In the genomic region with DNA sequence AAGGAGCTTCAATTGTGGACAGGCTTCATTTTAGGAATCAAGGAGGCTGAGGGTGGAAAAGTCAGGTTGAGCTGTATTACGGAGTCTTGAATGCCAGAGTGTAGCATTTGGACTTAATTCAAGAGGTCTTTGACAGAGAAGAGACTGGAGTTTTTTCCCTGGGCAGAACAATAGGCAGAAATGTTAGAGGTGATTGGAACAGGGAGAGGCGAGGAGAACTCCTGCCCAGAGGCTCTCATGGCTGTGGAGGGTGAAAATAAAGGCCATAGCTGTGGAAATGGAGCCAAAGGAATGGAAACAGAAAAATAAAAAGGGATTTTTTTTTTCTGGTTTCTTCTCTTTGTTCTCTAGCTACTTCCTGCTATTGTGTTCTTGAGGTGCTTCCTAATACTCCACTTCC, we compare ENCODE assay signal across 2 cellular contexts.
TF ChIP-seq lines count a peak whose summit lies in the region.

No MANE protein-coding gene starts in this region.

TF ChIP-seq in GM23338, 12 proteins besides CTCF, POLR2A, EP300 and RAD21:
- TF ChIP-seq EZH2phosphoT487 (IDR thresholded peaks at IDR 0.05; ENCODE audit: unreplicated experiment) (no peak), NANOG (IDR thresholded peaks at IDR 0.05; ENCODE audit: borderline replicate concordance) (no peak), CREB1 (CRISPR knock-in tag; IDR thresholded peaks at IDR 0.05; ENCODE audit: low read depth) (no peak), JUNB (IDR thresholded peaks at IDR 0.05; ENCODE audit: unreplicated experiment) (no peak)
- TF ChIP-seq, protein P1, sequence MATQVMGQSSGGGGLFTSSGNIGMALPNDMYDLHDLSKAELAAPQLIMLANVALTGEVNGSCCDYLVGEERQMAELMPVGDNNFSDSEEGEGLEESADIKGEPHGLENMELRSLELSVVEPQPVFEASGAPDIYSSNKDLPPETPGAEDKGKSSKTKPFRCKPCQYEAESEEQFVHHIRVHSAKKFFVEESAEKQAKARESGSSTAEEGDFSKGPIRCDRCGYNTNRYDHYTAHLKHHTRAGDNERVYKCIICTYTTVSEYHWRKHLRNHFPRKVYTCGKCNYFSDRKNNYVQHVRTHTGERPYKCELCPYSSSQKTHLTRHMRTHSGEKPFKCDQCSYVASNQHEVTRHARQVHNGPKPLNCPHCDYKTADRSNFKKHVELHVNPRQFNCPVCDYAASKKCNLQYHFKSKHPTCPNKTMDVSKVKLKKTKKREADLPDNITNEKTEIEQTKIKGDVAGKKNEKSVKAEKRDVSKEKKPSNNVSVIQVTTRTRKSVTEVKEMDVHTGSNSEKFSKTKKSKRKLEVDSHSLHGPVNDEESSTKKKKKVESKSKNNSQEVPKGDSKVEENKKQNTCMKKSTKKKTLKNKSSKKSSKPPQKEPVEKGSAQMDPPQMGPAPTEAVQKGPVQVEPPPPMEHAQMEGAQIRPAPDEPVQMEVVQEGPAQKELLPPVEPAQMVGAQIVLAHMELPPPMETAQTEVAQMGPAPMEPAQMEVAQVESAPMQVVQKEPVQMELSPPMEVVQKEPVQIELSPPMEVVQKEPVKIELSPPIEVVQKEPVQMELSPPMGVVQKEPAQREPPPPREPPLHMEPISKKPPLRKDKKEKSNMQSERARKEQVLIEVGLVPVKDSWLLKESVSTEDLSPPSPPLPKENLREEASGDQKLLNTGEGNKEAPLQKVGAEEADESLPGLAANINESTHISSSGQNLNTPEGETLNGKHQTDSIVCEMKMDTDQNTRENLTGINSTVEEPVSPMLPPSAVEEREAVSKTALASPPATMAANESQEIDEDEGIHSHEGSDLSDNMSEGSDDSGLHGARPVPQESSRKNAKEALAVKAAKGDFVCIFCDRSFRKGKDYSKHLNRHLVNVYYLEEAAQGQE (IDR thresholded peaks at IDR 0.05; ENCODE audit: unreplicated experiment), result no peak

TF ChIP-seq in endothelial cell of umbilical vein, 7 proteins besides CTCF, POLR2A, EP300 and RAD21:
- TF ChIP-seq GATA2 (IDR thresholded peaks at IDR 0.05; ENCODE audit: insufficient read depth, insufficient read length, low read depth, low read length) (no peak), POLR2AphosphoS5 (IDR thresholded peaks at IDR 0.05; ENCODE audit: insufficient read depth, low read depth, low read length) (no peak), FOS (IDR thresholded peaks at IDR 0.05; ENCODE audit: borderline replicate concordance, insufficient read depth, low read length) (no peak), JUN (IDR thresholded peaks at IDR 0.05; ENCODE audit: borderline replicate concordance, insufficient read depth, insufficient read length, low read depth) (no peak), EZH2 (IDR thresholded peaks at IDR 0.05; ENCODE audit: borderline replicate concordance, low read depth, low read length, severe bottlenecking) (no peak), MYC (IDR thresholded peaks at IDR 0.05; ENCODE audit: low read depth, low read length) (no peak)
- TF ChIP-seq, protein P2, sequence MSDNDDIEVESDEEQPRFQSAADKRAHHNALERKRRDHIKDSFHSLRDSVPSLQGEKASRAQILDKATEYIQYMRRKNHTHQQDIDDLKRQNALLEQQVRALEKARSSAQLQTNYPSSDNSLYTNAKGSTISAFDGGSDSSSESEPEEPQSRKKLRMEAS (IDR thresholded peaks at IDR 0.05; ENCODE audit: insufficient read depth, insufficient read length), result no peak
